ENCODE assay signal across 25 cellular contexts in the genomic region with DNA sequence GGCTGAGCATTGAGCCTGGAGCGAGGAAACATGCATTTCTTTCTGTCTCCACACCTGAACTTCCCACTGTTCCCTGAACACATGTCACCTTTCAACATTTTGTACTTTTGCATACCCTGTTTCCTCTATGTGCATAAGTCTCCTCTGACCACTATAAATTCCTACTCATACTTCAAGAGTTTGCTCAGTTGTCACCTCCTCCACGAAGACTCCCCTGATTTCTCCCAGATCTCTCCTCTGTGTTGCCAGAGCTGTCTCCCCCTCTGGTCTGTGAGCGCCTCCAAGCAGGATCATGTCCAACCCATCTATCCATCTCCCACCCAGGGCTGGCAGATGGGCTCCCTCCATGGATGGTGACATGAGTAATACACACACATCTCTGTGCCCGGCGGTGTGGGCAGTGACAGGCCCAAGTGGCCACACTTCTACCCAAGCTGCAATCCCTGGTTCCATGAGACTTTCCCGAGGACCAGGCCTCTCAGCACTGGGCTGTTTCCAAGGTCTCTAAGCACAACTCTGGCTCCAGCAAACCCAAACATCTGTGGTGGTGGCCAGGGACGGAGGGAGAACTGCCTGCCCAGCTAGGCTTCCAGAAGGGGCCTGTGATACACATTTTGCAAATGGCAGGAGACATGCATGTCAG.
DNase-seq lines count a peak whose midpoint lies in the region; ATAC-seq, FAIRE-seq and TF ChIP-seq lines count a peak whose summit lies in the region.
"Had no signal": no experiment of that assay in that cellular context is flagged by ENCODE, and none has a peak within 500 bp of the region (broad histone marks: within the 10 kb centered on the region; RNA-seq: fewer than 3 reads in every experiment).

No MANE protein-coding gene starts in this region.

- TF ChIP-seq CTCF in A549 (IDR thresholded peaks at IDR 0.05) (no peak), K562 (IDR thresholded peaks at IDR 0.05 in 2 of 3, conservative IDR thresholded peaks at IDR 0.05 in 1 of 3; ENCODE audit: insufficient read depth in 2 of 3, low read depth in 1 of 3, low read length in 3 of 3) (no peak), lower lobe of right lung (IDR thresholded peaks at IDR 0.05) (no peak), HepG2 (CRISPR knock-in tag; IDR thresholded peaks at IDR 0.05) (no peak)

- intact Hi-C loops in K562 (cut with micrococcal nuclease) = no loop called here
- intact Hi-C loops in lower lobe of right lung (cut with DNase I) = no loop called here
- intact Hi-C loops in aorta (cut with DNase I) = no loop called here
- intact Hi-C loops in HepG2 (cut with micrococcal nuclease; ENCODE audit: unreplicated experiment) = no loop called here

- H3K4me3 ChIP-seq in A549 = no peak overlapping the region
- no peak overlapping the region for H3K4me3 ChIP-seq in K562
- H3K4me3 ChIP-seq in lower lobe of right lung = no peak overlapping the region
- H3K4me3 ChIP-seq in aorta (ENCODE audit: low read length in 2 of 2) = no peak overlapping the region
- H3K4me3 ChIP-seq in HepG2 (replicated peaks in 1 of 3; ENCODE audit: insufficient read depth in 1 of 3, low read depth in 2 of 3, low read length in 3 of 3) = no peak overlapping the region
- H3K4me3 ChIP-seq: BLaER1 treated with 17β-estradiol and CSF1 and Interleukin-3, amounts not matched to agents 10 nM and 100 nM; GM12878 had no signal

- ATAC-seq in A549 (no peak), K562 (no peak), lower lobe of right lung (no peak), aorta (ENCODE audit: low FRiP score) (no peak), HepG2 (no peak), HG03521 (IDR thresholded peaks at IDR 0.05; ENCODE audit: unreplicated experiment) (no peak)
- no peak for ATAC-seq in stimulated activated naive CD8-positive, alpha-beta T cell treated with anti-CD3 and anti-CD28 coated beads, Interleukin-15, Interleukin-2, amounts not matched to agents 100 U/mL and 50 U/mL, for 24 hours
- ATAC-seq: GM12878, HCT116 had no signal

- CTCF ChIA-PET in A549 (lab: Yijun Ruan, JAX) (no interaction called here), K562 (lab: Yijun Ruan, JAX; ENCODE audit: low intra/inter-chr PET ratio) (no interaction called here), HepG2 (lab: Yijun Ruan, JAX; ENCODE audit: low intra/inter-chr PET ratio, low total read pairs) (no interaction called here)

- H3K9ac ChIP-seq in K562 (ENCODE audit: insufficient read depth in 1 of 2, low read depth in 2 of 2, low read length in 2 of 2) = no peak overlapping the region
- no peak overlapping the region for H3K9ac ChIP-seq in HepG2 (ENCODE audit: insufficient read depth, low read depth, low read length)
- H3K9ac ChIP-seq: BLaER1 treated with 17β-estradiol and CSF1 and Interleukin-3, amounts not matched to agents 10 nM and 100 nM had no signal

- TF ChIP-seq POLR2A in A549 (IDR thresholded peaks at IDR 0.05; ENCODE audit: low read length) (no peak), K562 (conservative IDR thresholded peaks at IDR 0.05) (no peak), HepG2 (IDR thresholded peaks at IDR 0.05; ENCODE audit: insufficient read depth in 1 of 2, low read depth in 2 of 2, low read length in 2 of 2) (no peak)

- TF ChIP-seq EP300 in A549 (IDR thresholded peaks at IDR 0.05) = no peak
- no peak for TF ChIP-seq EP300 in K562 (IDR thresholded peaks at IDR 0.05; ENCODE audit: low read length)
- no peak for TF ChIP-seq EP300 in HepG2 (IDR thresholded peaks at IDR 0.05; ENCODE audit: low read depth in 2 of 2, low read length in 2 of 2)
- TF ChIP-seq EP300 in HepG2 (CRISPR knock-in tag; IDR thresholded peaks at IDR 0.05; ENCODE audit: borderline replicate concordance) = no peak

- in situ Hi-C loops in K562 (cut with MboI) = no loop called here
- in situ Hi-C loops in HepG2 (cut with HindIII; ENCODE audit: extremely low pct_ligation_motif_present, low pct_unique_long_range_greater_than_20kb) = no loop called here

- FAIRE-seq in A549 (lab: Jason Lieb, UNC) = no peak
- FAIRE-seq in K562 (lab: Jason Lieb, UNC) = no peak
- FAIRE-seq in HepG2 (lab: Jason Lieb, UNC) = no peak
- FAIRE-seq: A204.1, D721Med, GM12878, GM19239 had no signal

- H3K27me3 ChIP-seq in K562 (ENCODE audit: control insufficient read depth in 2 of 2, insufficient read depth in 2 of 2, low read length in 2 of 2) = no peaks in the 10 kb centered on the region
- H3K27me3 ChIP-seq in lower lobe of right lung (ENCODE audit: low read depth) = no peaks in the 10 kb centered on the region
- H3K27me3 ChIP-seq in aorta (ENCODE audit: control insufficient read depth in 1 of 2, insufficient read depth in 2 of 2, low read length in 1 of 2) = no peaks in the 10 kb centered on the region
- peaks cover 5 to 19% of the 10 kb centered on the region in 2 experiments for H3K27me3 ChIP-seq in HepG2 (ENCODE audit: control insufficient read depth in 1 of 2, insufficient read depth in 2 of 2, low read length in 2 of 2)
- H3K27me3 ChIP-seq: BE2C; BLaER1 treated with 17β-estradiol and CSF1 and Interleukin-3, amounts not matched to agents 10 nM and 100 nM had no signal

- 54% methylated on average over 5 of the region's 7 CpGs for WGBS in A549 (ENCODE audit: missing lambda C conversion rate)
- 2% methylated on average over 6 of the region's 7 CpGs for WGBS in K562 (ENCODE audit: insufficient coverage, low coverage, missing lambda C conversion rate)
- WGBS in aorta, 2 donors = 76 to 82% methylated on average over 6 to 7 of the region's 7 CpGs
- WGBS in HepG2 (ENCODE audit: low lambda C conversion rate) = 11% methylated on average over 6 of the region's 7 CpGs

- TF ChIP-seq RAD21 in A549 (conservative IDR thresholded peaks at IDR 0.05 in 1 of 2, IDR thresholded peaks at IDR 0.05 in 1 of 2) (no peak), K562 (CRISPR knock-in tag; conservative IDR thresholded peaks at IDR 0.05 in 1 of 2, IDR thresholded peaks at IDR 0.05 in 1 of 2) (no peak), HepG2 (CRISPR knock-in tag; IDR thresholded peaks at IDR 0.05) (no peak)

- DNase-seq in A549 (ENCODE audit: low read depth in 1 of 2, low spot score in 1 of 2) = no peak
- DNase-seq in K562 (ENCODE audit: extremely low read depth in 1 of 4, low spot score in 3 of 4) = no peak
- DNase-seq in lower lobe of right lung = peak; percentile 29
- DNase-seq in aorta = peak; percentile 30 to 31
- DNase-seq in stimulated activated naive CD8-positive, alpha-beta T cell treated with anti-CD3 and anti-CD28 coated beads, Interleukin-15, Interleukin-2, amounts not matched to agents 100 U/mL and 50 U/mL, for 24 hours = no peak
- no peak for DNase-seq in HepG2 (ENCODE audit: low spot score)
- DNase-seq: ACHN; AML-193; BE2C; CD4-positive, alpha-beta T cell; CD8-positive, alpha-beta memory T cell; DMS 273 treated with DMSO at 0.1 percent for 48 hours; DMS79; EL; GDM1; GOT3; H7 had no signal

- H3K4me1 ChIP-seq in A549 (no peaks in the 10 kb centered on the region), K562 (replicated peaks in 1 of 2; ENCODE audit: control insufficient read depth in 2 of 2, insufficient read depth in 2 of 2, low read length in 2 of 2) (no peaks in the 10 kb centered on the region), lower lobe of right lung (no peaks in the 10 kb centered on the region), aorta (ENCODE audit: control insufficient read depth in 1 of 2, insufficient read depth in 2 of 2, low read length in 2 of 2) (no peaks in the 10 kb centered on the region), HepG2 (ENCODE audit: insufficient read depth, low read length) (no peaks in the 10 kb centered on the region)

- H4K20me1 ChIP-seq in K562 (replicated peaks; ENCODE audit: control insufficient read depth, insufficient read depth, low read length) (no peaks in the 10 kb centered on the region), HepG2 (ENCODE audit: insufficient read depth, low read length) (no peaks in the 10 kb centered on the region)
- H4K20me1 ChIP-seq: BLaER1 treated with 17β-estradiol and CSF1 and Interleukin-3, amounts not matched to agents 10 nM and 100 nM had no signal

- H3K27ac ChIP-seq in A549 (no peak overlapping the region), K562 (ENCODE audit: extremely low read depth, low read depth, low read length) (no peak overlapping the region), lower lobe of right lung (no peak overlapping the region), aorta (ENCODE audit: low read depth in 1 of 2, low read length in 2 of 2) (no peak overlapping the region), HepG2 (ENCODE audit: extremely low read length, insufficient read depth, low read length) (no peak overlapping the region)
- H3K27ac ChIP-seq: 22Rv1; BLaER1 treated with 17β-estradiol and CSF1 and Interleukin-3, amounts not matched to agents 10 nM and 100 nM had no signal

- H3K79me2 ChIP-seq in K562 (ENCODE audit: control insufficient read depth, insufficient read depth, low read length) = no peaks in the 10 kb centered on the region
- H3K79me2 ChIP-seq in HepG2 (ENCODE audit: insufficient read depth, low read length) = no peaks in the 10 kb centered on the region

- H2AFZ ChIP-seq in K562 (ENCODE audit: low read depth, low read length) (no peak overlapping the region), HepG2 (ENCODE audit: low read length) (no peak overlapping the region)

- POLR2A ChIA-PET in A549 (lab: Yijun Ruan, JAX) = no interaction called here
- POLR2A ChIA-PET in K562 (lab: Yijun Ruan, JAX) = no interaction called here
- POLR2A ChIA-PET in HepG2 (lab: Yijun Ruan, JAX) = no interaction called here

- H3K9me3 ChIP-seq in A549 (no peaks in the 10 kb centered on the region), K562 (replicated peaks; ENCODE audit: control insufficient read depth, insufficient read depth, low read depth, low read length) (no peaks in the 10 kb centered on the region), lower lobe of right lung (no peaks in the 10 kb centered on the region), aorta (ENCODE audit: control insufficient read depth, low read length) (no peaks in the 10 kb centered on the region), HepG2 (ENCODE audit: low read length) (no peaks in the 10 kb centered on the region)
- H3K9me3 ChIP-seq: BE2C; BLaER1 treated with 17β-estradiol and CSF1 and Interleukin-3, amounts not matched to agents 10 nM and 100 nM had no signal

- BruUV-seq in K562 (replicated peaks; lab: Mats Ljungman, UMichigan) (no TSS peak), HepG2 (replicated peaks; lab: Mats Ljungman, UMichigan) (no TSS peak)

- H3K36me3 ChIP-seq in K562 (ENCODE audit: control insufficient read depth, insufficient read depth, low read length) = no peaks in the 10 kb centered on the region
- H3K36me3 ChIP-seq in lower lobe of right lung = no peaks in the 10 kb centered on the region
- H3K36me3 ChIP-seq in aorta (ENCODE audit: control insufficient read depth in 1 of 2, insufficient read depth in 2 of 2, low read length in 1 of 2) = no peaks in the 10 kb centered on the region
- H3K36me3 ChIP-seq in HepG2 (replicated peaks in 1 of 2; ENCODE audit: control insufficient read depth in 1 of 2, insufficient read depth in 2 of 2, low read length in 2 of 2) = no peaks in the 10 kb centered on the region
- H3K36me3 ChIP-seq: BE2C; BLaER1 treated with 17β-estradiol and CSF1 and Interleukin-3, amounts not matched to agents 10 nM and 100 nM had no signal

- no peaks in the 10 kb centered on the region for H3K9me1 ChIP-seq in K562 (ENCODE audit: control insufficient read depth, insufficient read depth, low read length)

- H3K4me2 ChIP-seq in A549 = no peak overlapping the region
- H3K4me2 ChIP-seq in K562 (ENCODE audit: insufficient read depth, low read length) = no peak overlapping the region
- H3K4me2 ChIP-seq in HepG2 (ENCODE audit: low read depth, low read length) = no peak overlapping the region
- H3K4me2 ChIP-seq: BLaER1 treated with 17β-estradiol and CSF1 and Interleukin-3, amounts not matched to agents 10 nM and 100 nM had no signal

Comparison
In these comparisons a context has a peak if more than half of its experiments do, and no peak if none do; other contexts are left out.
1. DNase-seq: peak in lower lobe of right lung (single experiment) and aorta (2 of 2); none in A549 (0 of 2), K562 (0 of 4), stimulated activated naive CD8-positive, alpha-beta T cell treated with anti-CD3 and anti-CD28 coated beads, Interleukin-15, Interleukin-2, amounts not matched to agents 100 U/mL and 50 U/mL, for 24 hours (single experiment) and HepG2 (single experiment).